ENCODE assay signal across 19 cellular contexts in the genomic region with DNA sequence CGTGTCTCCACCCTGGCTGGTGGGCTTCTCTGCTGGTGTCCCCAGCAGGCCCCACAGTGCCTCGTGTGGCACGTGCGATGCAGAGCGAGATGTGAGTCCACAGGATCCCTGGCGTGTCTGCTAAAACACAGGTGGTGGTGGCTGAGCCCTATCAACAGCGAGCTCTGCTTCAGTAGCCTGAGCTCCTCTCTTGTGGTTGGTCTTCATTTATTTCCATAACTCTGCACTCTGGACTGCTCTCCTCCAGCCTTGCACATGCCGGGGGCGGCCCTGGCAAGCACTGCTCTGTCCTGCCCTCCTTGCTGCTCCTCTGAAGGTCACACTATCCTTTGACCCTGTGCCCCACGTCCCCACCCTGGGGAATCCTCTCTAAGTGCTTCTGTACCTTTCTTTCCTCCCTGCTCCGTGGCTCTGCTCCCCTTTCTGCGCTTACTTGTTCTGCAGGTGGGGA. TPM values are rescaled to one million over a fixed set of nuclear protein-coding genes. Genes with fewer than 3 reads are reported as not detected.
DNase-seq lines count a peak whose midpoint lies in the region; ATAC-seq, FAIRE-seq and TF ChIP-seq lines count a peak whose summit lies in the region.
"Had no signal": no experiment of that assay in that cellular context is flagged by ENCODE, and none has a peak within 500 bp of the region (broad histone marks: within the 10 kb centered on the region; RNA-seq: fewer than 3 reads in every experiment).

No MANE protein-coding gene starts in this region.

- no TSS peak for BruUV-seq in HCT116 (replicated peaks; lab: Mats Ljungman, UMichigan)

- H3K27me3 Mint-ChIP-seq in astrocyte (ENCODE audit: low read depth, unreplicated experiment): peaks cover 26% of the 10 kb centered on the region

- H3K27me3 ChIP-seq in HCT116 (ENCODE audit: insufficient read depth, low read length) (peaks cover 15% of the 10 kb centered on the region; the same call in 1 of the 2 replicates), astrocyte (ENCODE audit: insufficient read depth, low read length) (peaks cover 4% of the 10 kb centered on the region), prostate gland (replicated peaks; ENCODE audit: insufficient read depth) (no peaks in the 10 kb centered on the region)

- H3K79me2 ChIP-seq in HCT116 (ENCODE audit: insufficient read depth, low read length): no peaks in the 10 kb centered on the region
- no peaks in the 10 kb centered on the region for H3K79me2 ChIP-seq in astrocyte (ENCODE audit: insufficient read depth, low read length)

- H3K4me1 ChIP-seq in HCT116 (ENCODE audit: control insufficient read depth in 1 of 2, insufficient read depth in 2 of 2, low read length in 2 of 2) (no peaks in the 10 kb centered on the region), astrocyte (ENCODE audit: insufficient read depth, low read length) (no peaks in the 10 kb centered on the region), prostate gland (replicated peaks) (no peaks in the 10 kb centered on the region)
- H3K4me1 ChIP-seq: spleen had no signal

- TF ChIP-seq POLR2A in HCT116 (IDR thresholded peaks at IDR 0.05; ENCODE audit: borderline replicate concordance, extremely low read depth, insufficient read depth, insufficient read length): no peak
- no peak for TF ChIP-seq POLR2A in prostate gland (IDR thresholded peaks at IDR 0.05)

- no peak for TF ChIP-seq RAD21 in HCT116 (IDR thresholded peaks at IDR 0.05; ENCODE audit: low read depth)

- H3K4me1 Mint-ChIP-seq in astrocyte (ENCODE audit: low read depth, unreplicated experiment): no peaks in the 10 kb centered on the region

- ATAC-seq in HCT116: peak; percentile 48
- ATAC-seq in left colon: no peak
- ATAC-seq: CD8-positive, alpha-beta T cell had no signal

- RAD21 ChIA-PET in HCT116 (lab: Charles Lee; ENCODE audit: low non-redundant PET in 1 of 2, low total read pairs in 2 of 2, uncharacterized antibody in 2 of 2, unreplicated experiment in 2 of 2): no interaction called here

- peaks cover 6% of the 10 kb centered on the region for H3K9me3 Mint-ChIP-seq in astrocyte (ENCODE audit: unreplicated experiment)
- H3K9me3 Mint-ChIP-seq: CD8-positive, alpha-beta T cell had no signal

- no peaks in the 10 kb centered on the region for H3K36me3 Mint-ChIP-seq in astrocyte (ENCODE audit: low read depth, unreplicated experiment)
- H3K36me3 Mint-ChIP-seq: CD8-positive, alpha-beta T cell had no signal

- no peaks in the 10 kb centered on the region for H3K9me2 ChIP-seq in HCT116 (ENCODE audit: insufficient read depth)

- DNase-seq in NCI-H748 (lab: John Stamatoyannopoulos, UW; ENCODE audit: unreplicated experiment) (peak; percentile 74), NCI-H748 treated with DMSO at 0.1 percent for 48 hours (lab: John Stamatoyannopoulos, UW) (no peak), HCT116 (ENCODE audit: low read depth, low spot score) (no peak), astrocyte (ENCODE audit: low read depth) (no peak), prostate gland (ENCODE audit: low spot score) (peak; percentile 2), NCI-H2081 treated with DMSO at 0.1 percent for 48 hours (lab: John Stamatoyannopoulos, UW) (no peak), left colon (no peak), NCI-H128 (lab: John Stamatoyannopoulos, UW; ENCODE audit: unreplicated experiment) (no peak)
- DNase-seq: activated CD4-positive, alpha-beta T cell treated with anti-CD3 and anti-CD28 coated beads for 48 hours; activated gamma-delta T cell treated with Interleukin-2 at 50 U/mL for 16 hours; dorsolateral prefrontal cortex; left cardiac atrium; NCI-H1436; NCI-H226; spleen; stimulated activated CD8-positive, alpha-beta memory T cell treated with anti-CD3 and anti-CD28 coated beads, Interleukin-4, amount 100 ng/mL, for 48 hours had no signal

- WGBS in prostate gland: 79% methylated on average over 12 of the region's 12 CpGs

- TF ChIP-seq CTCF in HCT116 (IDR thresholded peaks at IDR 0.05 in 2 of 3, conservative IDR thresholded peaks at IDR 0.05 in 1 of 3; ENCODE audit: borderline replicate concordance in 1 of 3, insufficient read depth in 1 of 3, low read depth in 2 of 3, low read length in 2 of 3) (peak in 1 of 3 experiments; percentile 10; a peak in 2 of 6 replicates), astrocyte (IDR thresholded peaks at IDR 0.05; ENCODE audit: insufficient read depth, low read depth, low read length) (no peak), prostate gland (IDR thresholded peaks at IDR 0.05) (no peak)

- H3K36me3 ChIP-seq in HCT116 (ENCODE audit: control insufficient read depth in 1 of 2, insufficient read depth in 2 of 2, low read length in 2 of 2) (no peaks in the 10 kb centered on the region), astrocyte (ENCODE audit: insufficient read depth, low read length) (no peaks in the 10 kb centered on the region), prostate gland (no peaks in the 10 kb centered on the region)
- H3K36me3 ChIP-seq: spleen had no signal

- H3K9me3 ChIP-seq in HCT116 (ENCODE audit: control insufficient read depth in 1 of 2, insufficient read depth in 1 of 2, low read depth in 1 of 2, low read length in 2 of 2) (no peaks in the 10 kb centered on the region), astrocyte (ENCODE audit: insufficient read depth, low read depth, low read length) (no peaks in the 10 kb centered on the region), prostate gland (no peaks in the 10 kb centered on the region)
- H3K9me3 ChIP-seq: spleen had no signal

- H3K4me2 ChIP-seq in HCT116 (ENCODE audit: low read length) (no peak overlapping the region), astrocyte (ENCODE audit: low read length) (no peak overlapping the region)
- H3K4me2 ChIP-seq: KMS-11 had no signal

- FAIRE-seq in astrocyte (lab: Jason Lieb, UNC): no peak

- no peak overlapping the region for H3K9ac ChIP-seq in HCT116 (ENCODE audit: low read length)
- H3K9ac ChIP-seq in astrocyte (ENCODE audit: low read length): no peak overlapping the region
- H3K9ac ChIP-seq: KMS-11 had no signal

- H2AFZ ChIP-seq in HCT116 (ENCODE audit: low read depth, low read length, poor library complexity, severe bottlenecking) (no peak overlapping the region), astrocyte (ENCODE audit: low read depth, low read length) (no peak overlapping the region)

- no peak overlapping the region for H3K4me3 ChIP-seq in HCT116 (replicated peaks in 1 of 2; ENCODE audit: low read depth in 1 of 2, low read length in 2 of 2)
- H3K4me3 ChIP-seq in astrocyte (ENCODE audit: insufficient read depth, low read depth, low read length): no peak overlapping the region
- no peak overlapping the region for H3K4me3 ChIP-seq in prostate gland
- H3K4me3 ChIP-seq: dorsolateral prefrontal cortex, spleen had no signal

- no peak overlapping the region for H3K27ac Mint-ChIP-seq in astrocyte (ENCODE audit: unreplicated experiment)
- H3K27ac Mint-ChIP-seq: CD8-positive, alpha-beta T cell had no signal

- POLR2A ChIA-PET in HCT116 (lab: Charles Lee): no interaction called here

- H4K20me1 ChIP-seq in HCT116 (ENCODE audit: insufficient read depth): no peaks in the 10 kb centered on the region
- H4K20me1 ChIP-seq in astrocyte (ENCODE audit: insufficient read depth, low read length): no peaks in the 10 kb centered on the region

- intact Hi-C loops in HCT116 (cut with micrococcal nuclease) (no loop called here), prostate gland (cut with DNase I) (loop anchor here (10.0 kb wide), 1 partner anchor 119 kb away; no protein-coding TSS in a partner anchor), left colon (cut with DNase I, micrococcal nuclease) (no loop called here)

- H3K4me3 Mint-ChIP-seq in astrocyte (ENCODE audit: unreplicated experiment): peak overlapping the region; percentile 22
- H3K4me3 Mint-ChIP-seq: CD8-positive, alpha-beta T cell had no signal

- no peak overlapping the region for H3K27ac ChIP-seq in HCT116 (ENCODE audit: low read depth, low read length)
- H3K27ac ChIP-seq in astrocyte (ENCODE audit: low read depth, low read length): no peak overlapping the region
- no peak overlapping the region for H3K27ac ChIP-seq in prostate gland
- H3K27ac ChIP-seq: dorsolateral prefrontal cortex, epithelial cell of prostate, KMS-11, spleen had no signal

- CTCF ChIA-PET in HCT116 (lab: Charles Lee): no interaction called here

TF ChIP-seq in HCT116, 20 proteins besides CTCF, POLR2A, EP300 and RAD21 (continues in another document):
- no peak for TF ChIP-seq FOSL1 (IDR thresholded peaks at IDR 0.05; ENCODE audit: low read depth)
- no peak for TF ChIP-seq EGR1 (IDR thresholded peaks at IDR 0.05; ENCODE audit: low read depth)
- TF ChIP-seq, protein P1, sequence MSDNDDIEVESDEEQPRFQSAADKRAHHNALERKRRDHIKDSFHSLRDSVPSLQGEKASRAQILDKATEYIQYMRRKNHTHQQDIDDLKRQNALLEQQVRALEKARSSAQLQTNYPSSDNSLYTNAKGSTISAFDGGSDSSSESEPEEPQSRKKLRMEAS (IDR thresholded peaks at IDR 0.05): no peak
- TF ChIP-seq, protein P2, sequence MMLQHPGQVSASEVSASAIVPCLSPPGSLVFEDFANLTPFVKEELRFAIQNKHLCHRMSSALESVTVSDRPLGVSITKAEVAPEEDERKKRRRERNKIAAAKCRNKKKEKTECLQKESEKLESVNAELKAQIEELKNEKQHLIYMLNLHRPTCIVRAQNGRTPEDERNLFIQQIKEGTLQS (IDR thresholded peaks at IDR 0.05): no peak
- no peak for TF ChIP-seq EZH2phosphoT487 (IDR thresholded peaks at IDR 0.05; ENCODE audit: borderline replicate concordance)
- TF ChIP-seq, protein P3, sequence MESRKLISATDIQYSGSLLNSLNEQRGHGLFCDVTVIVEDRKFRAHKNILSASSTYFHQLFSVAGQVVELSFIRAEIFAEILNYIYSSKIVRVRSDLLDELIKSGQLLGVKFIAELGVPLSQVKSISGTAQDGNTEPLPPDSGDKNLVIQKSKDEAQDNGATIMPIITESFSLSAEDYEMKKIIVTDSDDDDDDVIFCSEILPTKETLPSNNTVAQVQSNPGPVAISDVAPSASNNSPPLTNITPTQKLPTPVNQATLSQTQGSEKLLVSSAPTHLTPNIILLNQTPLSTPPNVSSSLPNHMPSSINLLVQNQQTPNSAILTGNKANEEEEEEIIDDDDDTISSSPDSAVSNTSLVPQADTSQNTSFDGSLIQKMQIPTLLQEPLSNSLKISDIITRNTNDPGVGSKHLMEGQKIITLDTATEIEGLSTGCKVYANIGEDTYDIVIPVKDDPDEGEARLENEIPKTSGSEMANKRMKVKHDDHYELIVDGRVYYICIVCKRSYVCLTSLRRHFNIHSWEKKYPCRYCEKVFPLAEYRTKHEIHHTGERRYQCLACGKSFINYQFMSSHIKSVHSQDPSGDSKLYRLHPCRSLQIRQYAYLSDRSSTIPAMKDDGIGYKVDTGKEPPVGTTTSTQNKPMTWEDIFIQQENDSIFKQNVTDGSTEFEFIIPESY (IDR thresholded peaks at IDR 0.05; ENCODE audit: extremely low read depth, insufficient replicate concordance, low read length): no peak
- no peak for TF ChIP-seq CEBPB (IDR thresholded peaks at IDR 0.05; ENCODE audit: low read depth)

RNA-seq across cellular contexts. Expression of a gene that starts 59.2 kb away (rescaled TPM):
- 101 TPM for total RNA-seq in HCT116 (2021; ENCODE audit: unreplicated experiment)
- 50.0 and 51.2 TPM in 2 replicates for polyA plus RNA-seq in HCT116 (2012)
- total RNA-seq in astrocyte: 71.5 and 78.8 TPM in 2 replicates
- total RNA-seq in prostate gland: 10 to 100 TPM; 40.8 to 54.5 TPM
- total RNA-seq in left colon: 10 to 100 TPM; 49.2 to 56.7 TPM

RNA-seq across cellular contexts. Expression of a gene that starts 59.6 kb away (rescaled TPM):
- 24.7 TPM for total RNA-seq in HCT116 (2021; ENCODE audit: unreplicated experiment)
- polyA plus RNA-seq in HCT116 (2012): 12.5 and 15.1 TPM in 2 replicates
- total RNA-seq in astrocyte: 27.6 and 30.6 TPM in 2 replicates
- total RNA-seq in prostate gland: 10 to 100 TPM in 1 of 2 donors, 1 to 10 TPM in 1; 9.4 to 29.3 TPM
- total RNA-seq in left colon: 10 to 100 TPM; 16.3 to 18.9 TPM

Comparison
In these comparisons a context has a peak if more than half of its experiments do, and no peak if none do; other contexts are left out.
1. DNase-seq: peak in NCI-H748 (single experiment) and prostate gland (single experiment); none in NCI-H748 treated with DMSO at 0.1 percent for 48 hours (single experiment), HCT116 (single experiment), astrocyte (single experiment), NCI-H2081 treated with DMSO at 0.1 percent for 48 hours (single experiment), left colon (0 of 2) and NCI-H128 (single experiment).